In the genomic region with DNA sequence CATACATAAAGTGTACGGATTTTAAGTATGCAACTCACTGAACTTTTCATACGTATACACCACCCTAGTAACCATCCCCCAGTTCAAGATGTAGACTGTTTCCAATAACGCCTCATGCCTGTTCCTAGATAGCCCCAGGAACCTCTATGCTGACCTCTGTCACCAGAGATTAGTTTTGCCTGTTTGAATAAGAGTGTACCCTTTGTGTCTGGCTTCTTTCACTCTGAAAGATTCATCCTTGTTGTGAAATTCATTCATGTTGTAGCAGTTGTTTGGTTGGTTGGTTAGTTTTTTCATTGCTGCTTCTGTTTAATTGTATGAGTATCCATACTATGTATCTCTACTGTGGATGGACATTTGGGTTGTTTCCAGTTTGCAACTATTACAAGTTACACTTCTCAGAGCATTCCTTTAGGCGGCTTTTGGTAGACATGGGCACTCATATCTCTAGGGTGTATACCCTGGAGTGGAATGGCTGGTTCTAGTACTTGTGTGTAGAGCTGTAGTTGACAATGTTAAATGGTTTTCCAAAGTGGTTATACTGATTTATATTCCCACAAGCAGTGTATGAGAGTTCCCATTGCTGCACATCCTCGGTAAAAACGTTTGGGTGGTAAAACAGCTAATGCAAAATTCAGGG, we compare ENCODE assay signal across 8 cellular contexts. TPM values are rescaled to one million over a fixed set of nuclear protein-coding genes. Genes with fewer than 3 reads are reported as not detected.
A peak's percentile ranks its signal among the peaks of the same experiment; 100 is the strongest.
DNase-seq lines count a peak whose midpoint lies in the region; ATAC-seq, FAIRE-seq and TF ChIP-seq lines count a peak whose summit lies in the region.

No MANE protein-coding gene starts in this region.

- H3F3A ChIP-seq in MM.1S (ENCODE audit: insufficient read depth, low read length), result peaks cover 22% of the 10 kb centered on the region

- H3K27me3 ChIP-seq in MM.1S (replicated peaks; ENCODE audit: insufficient read depth, low read length) (no peaks in the 10 kb centered on the region), astrocyte (ENCODE audit: insufficient read depth, low read length) (no peaks in the 10 kb centered on the region), mucosa of rectum (ENCODE audit: control insufficient read depth in 2 of 2, insufficient read depth in 2 of 2, low read length in 2 of 2) (no peaks in the 10 kb centered on the region)

- peaks cover 34% of the 10 kb centered on the region for H3K4me1 Mint-ChIP-seq in astrocyte (ENCODE audit: low read depth, unreplicated experiment)

- H3K36me3 ChIP-seq in MM.1S (replicated peaks; ENCODE audit: insufficient read depth, low read length), result no peaks in the 10 kb centered on the region
- H3K36me3 ChIP-seq in astrocyte (ENCODE audit: insufficient read depth, low read length), result no peaks in the 10 kb centered on the region
- no peaks in the 10 kb centered on the region for H3K36me3 ChIP-seq in mucosa of rectum (ENCODE audit: control insufficient read depth in 2 of 2, insufficient read depth in 2 of 2, low read length in 2 of 2)

- H3K27ac ChIP-seq in MM.1S (ENCODE audit: low read length), result peak overlapping the region; percentile 83
- H3K27ac ChIP-seq in astrocyte (ENCODE audit: low read depth, low read length), result no peak overlapping the region
- H3K27ac ChIP-seq in mucosa of rectum (ENCODE audit: low read depth in 2 of 2, low read length in 2 of 2), result peak overlapping the region; percentile 92 to 96

- H3K27ac Mint-ChIP-seq in astrocyte (ENCODE audit: unreplicated experiment), result peak overlapping the region; percentile 90

- ATAC-seq in HG02571 (IDR thresholded peaks at IDR 0.05; ENCODE audit: unreplicated experiment) (no peak), HG03442 (IDR thresholded peaks at IDR 0.05; ENCODE audit: unreplicated experiment) (no peak)

- H3K9me3 Mint-ChIP-seq in astrocyte (ENCODE audit: unreplicated experiment), result no peaks in the 10 kb centered on the region

- H3K27me3 Mint-ChIP-seq in astrocyte (ENCODE audit: low read depth, unreplicated experiment), result no peaks in the 10 kb centered on the region

- POLR2A ChIA-PET in GM10248 (lab: Yijun Ruan, JAX), result interaction anchor here (1.5 kb wide), 1 partner anchor 914 kb away, joined by 6 read pairs; the partner anchor contains the start of gene TRIM13

- H3K9me2 ChIP-seq in MM.1S (replicated peaks; ENCODE audit: insufficient read depth, low read length), result no peaks in the 10 kb centered on the region

- no peaks in the 10 kb centered on the region for H3K36me3 Mint-ChIP-seq in astrocyte (ENCODE audit: low read depth, unreplicated experiment)

- no peak overlapping the region for H2AFZ ChIP-seq in MM.1S (ENCODE audit: low read length)
- no peak overlapping the region for H2AFZ ChIP-seq in astrocyte (ENCODE audit: low read depth, low read length)

- H3K4me1 ChIP-seq in MM.1S (ENCODE audit: low read length), result peaks cover 27% of the 10 kb centered on the region
- H3K4me1 ChIP-seq in astrocyte (ENCODE audit: insufficient read depth, low read length), result peaks cover 37% of the 10 kb centered on the region
- H3K4me1 ChIP-seq in mucosa of rectum (ENCODE audit: control insufficient read depth in 2 of 2, insufficient read depth in 2 of 2, low read length in 2 of 2), result peaks cover 18 to 26% of the 10 kb centered on the region in 2 donors

- no peak for FAIRE-seq in astrocyte (lab: Jason Lieb, UNC)

- H3K79me2 ChIP-seq in MM.1S (ENCODE audit: low read length), result peaks cover 54% of the 10 kb centered on the region
- peaks cover 39% of the 10 kb centered on the region for H3K79me2 ChIP-seq in astrocyte (ENCODE audit: insufficient read depth, low read length)

- H3K4me3 Mint-ChIP-seq in astrocyte (ENCODE audit: unreplicated experiment), result peak overlapping the region; percentile 90

- DNase-seq in GM10248 (ENCODE audit: extremely low spot score), result peak; percentile 18
- peak; percentile 27 for DNase-seq in MM.1S
- DNase-seq in astrocyte (ENCODE audit: low read depth), result no peak
- no peak for DNase-seq in epidermal melanocyte (ENCODE audit: insufficient read length, low spot score)
- no peak for DNase-seq in effector CD4-positive, alpha-beta T cell

- H3K4me3 ChIP-seq in MM.1S (ENCODE audit: low read length) (peak overlapping the region; percentile 83), astrocyte (ENCODE audit: insufficient read depth, low read depth, low read length) (peak overlapping the region; percentile 73), mucosa of rectum (ENCODE audit: low read length in 2 of 2) (peak overlapping the region; percentile 90 to 91)

- TF ChIP-seq CTCF in GM10248 (IDR thresholded peaks at IDR 0.05; ENCODE audit: control extremely low read depth, extremely low read depth, low read depth, missing control alignments), result no peak
- TF ChIP-seq CTCF in MM.1S (IDR thresholded peaks at IDR 0.05; ENCODE audit: low read length), result no peak
- no peak for TF ChIP-seq CTCF in astrocyte (IDR thresholded peaks at IDR 0.05; ENCODE audit: insufficient read depth, low read depth, low read length)

- H4K20me1 ChIP-seq in MM.1S (ENCODE audit: insufficient read depth, low read length) (no peaks in the 10 kb centered on the region), astrocyte (ENCODE audit: insufficient read depth, low read length) (peaks cover 4% of the 10 kb centered on the region)

- CTCF ChIA-PET in GM10248 (lab: Yijun Ruan, JAX), result interaction anchor here (0.6 to 5.8 kb wide), 61 partner anchors 9 to 1139 kb away, joined by 3 to 54 read pairs (median 4); partner anchors contain the start of genes SPRYD7 and TRIM13

- H3K9me3 ChIP-seq in MM.1S (replicated peaks; ENCODE audit: insufficient read depth, low read length), result no peaks in the 10 kb centered on the region
- no peaks in the 10 kb centered on the region for H3K9me3 ChIP-seq in astrocyte (ENCODE audit: insufficient read depth, low read depth, low read length)
- H3K9me3 ChIP-seq in mucosa of rectum (ENCODE audit: control insufficient read depth in 2 of 2, low read length in 2 of 2), result no peaks in the 10 kb centered on the region

- peak overlapping the region; percentile 60 for H3K4me2 ChIP-seq in MM.1S (ENCODE audit: low read depth, low read length)
- peak overlapping the region; percentile 90 for H3K4me2 ChIP-seq in astrocyte (ENCODE audit: low read length)

- H3K9ac ChIP-seq in MM.1S (ENCODE audit: low read length) (peak overlapping the region; percentile 94), astrocyte (ENCODE audit: low read length) (peak overlapping the region; percentile 89), mucosa of rectum (ENCODE audit: low read depth in 1 of 2, low read length in 2 of 2) (peak overlapping the region; percentile 98)

RNA-seq across cellular contexts. Expression of gene RNASEH2B, which starts 1.6 kb away (rescaled TPM):
- 23.6 and 24.0 TPM in 2 replicates for total RNA-seq in astrocyte

Comparison
In these comparisons a context has a peak if more than half of its experiments do, and no peak if none do; other contexts are left out.
1. DNase-seq: peak in GM10248 (single experiment) and MM.1S (single experiment); none in astrocyte (single experiment), epidermal melanocyte (single experiment) and effector CD4-positive, alpha-beta T cell (single experiment).
2. Peak in every context shown above with its lines, with median percentiles within 50 percentile points of each other: H3K4me3 ChIP-seq and H3K9ac ChIP-seq.